ENCODE assay signal across 1 cellular context in the genomic region with DNA sequence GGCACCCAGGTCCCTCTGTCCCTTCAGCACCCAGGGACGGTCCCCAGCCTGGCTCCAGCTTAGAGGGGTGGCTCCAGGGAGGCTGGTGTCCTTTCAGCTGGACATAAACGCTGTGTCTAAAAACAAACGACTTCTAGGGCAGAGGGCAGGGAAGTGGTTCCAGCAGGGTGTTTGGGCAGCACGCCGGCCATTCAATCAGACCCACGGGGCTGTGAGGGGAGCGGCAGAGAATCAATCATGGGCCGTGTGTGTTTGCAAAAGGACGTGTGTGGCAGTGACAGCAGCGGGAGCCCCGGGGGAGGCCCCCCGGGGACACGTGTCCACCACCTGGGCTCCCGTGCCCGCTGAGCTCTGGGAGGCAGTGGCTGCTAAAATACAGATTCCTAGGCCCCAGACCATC.
TF ChIP-seq lines count a peak whose summit lies in the region.

No MANE protein-coding gene starts in this region.

TF ChIP-seq in HepG2, 621 proteins besides CTCF, POLR2A, EP300 and RAD21 (continued from another document):
- no peak for TF ChIP-seq ATM (IDR thresholded peaks at IDR 0.05; ENCODE audit: borderline replicate concordance)
- TF ChIP-seq, protein P1, sequence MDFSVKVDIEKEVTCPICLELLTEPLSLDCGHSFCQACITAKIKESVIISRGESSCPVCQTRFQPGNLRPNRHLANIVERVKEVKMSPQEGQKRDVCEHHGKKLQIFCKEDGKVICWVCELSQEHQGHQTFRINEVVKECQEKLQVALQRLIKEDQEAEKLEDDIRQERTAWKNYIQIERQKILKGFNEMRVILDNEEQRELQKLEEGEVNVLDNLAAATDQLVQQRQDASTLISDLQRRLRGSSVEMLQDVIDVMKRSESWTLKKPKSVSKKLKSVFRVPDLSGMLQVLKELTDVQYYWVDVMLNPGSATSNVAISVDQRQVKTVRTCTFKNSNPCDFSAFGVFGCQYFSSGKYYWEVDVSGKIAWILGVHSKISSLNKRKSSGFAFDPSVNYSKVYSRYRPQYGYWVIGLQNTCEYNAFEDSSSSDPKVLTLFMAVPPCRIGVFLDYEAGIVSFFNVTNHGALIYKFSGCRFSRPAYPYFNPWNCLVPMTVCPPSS (IDR thresholded peaks at IDR 0.05) = no peak
- TF ChIP-seq, protein P2, sequence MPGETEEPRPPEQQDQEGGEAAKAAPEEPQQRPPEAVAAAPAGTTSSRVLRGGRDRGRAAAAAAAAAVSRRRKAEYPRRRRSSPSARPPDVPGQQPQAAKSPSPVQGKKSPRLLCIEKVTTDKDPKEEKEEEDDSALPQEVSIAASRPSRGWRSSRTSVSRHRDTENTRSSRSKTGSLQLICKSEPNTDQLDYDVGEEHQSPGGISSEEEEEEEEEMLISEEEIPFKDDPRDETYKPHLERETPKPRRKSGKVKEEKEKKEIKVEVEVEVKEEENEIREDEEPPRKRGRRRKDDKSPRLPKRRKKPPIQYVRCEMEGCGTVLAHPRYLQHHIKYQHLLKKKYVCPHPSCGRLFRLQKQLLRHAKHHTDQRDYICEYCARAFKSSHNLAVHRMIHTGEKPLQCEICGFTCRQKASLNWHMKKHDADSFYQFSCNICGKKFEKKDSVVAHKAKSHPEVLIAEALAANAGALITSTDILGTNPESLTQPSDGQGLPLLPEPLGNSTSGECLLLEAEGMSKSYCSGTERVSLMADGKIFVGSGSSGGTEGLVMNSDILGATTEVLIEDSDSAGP (CRISPR knock-in tag; IDR thresholded peaks at IDR 0.05; ENCODE audit: borderline replicate concordance) = peak; percentile 33; the same call in 1 of the 2 replicates
- TF ChIP-seq, protein P3, sequence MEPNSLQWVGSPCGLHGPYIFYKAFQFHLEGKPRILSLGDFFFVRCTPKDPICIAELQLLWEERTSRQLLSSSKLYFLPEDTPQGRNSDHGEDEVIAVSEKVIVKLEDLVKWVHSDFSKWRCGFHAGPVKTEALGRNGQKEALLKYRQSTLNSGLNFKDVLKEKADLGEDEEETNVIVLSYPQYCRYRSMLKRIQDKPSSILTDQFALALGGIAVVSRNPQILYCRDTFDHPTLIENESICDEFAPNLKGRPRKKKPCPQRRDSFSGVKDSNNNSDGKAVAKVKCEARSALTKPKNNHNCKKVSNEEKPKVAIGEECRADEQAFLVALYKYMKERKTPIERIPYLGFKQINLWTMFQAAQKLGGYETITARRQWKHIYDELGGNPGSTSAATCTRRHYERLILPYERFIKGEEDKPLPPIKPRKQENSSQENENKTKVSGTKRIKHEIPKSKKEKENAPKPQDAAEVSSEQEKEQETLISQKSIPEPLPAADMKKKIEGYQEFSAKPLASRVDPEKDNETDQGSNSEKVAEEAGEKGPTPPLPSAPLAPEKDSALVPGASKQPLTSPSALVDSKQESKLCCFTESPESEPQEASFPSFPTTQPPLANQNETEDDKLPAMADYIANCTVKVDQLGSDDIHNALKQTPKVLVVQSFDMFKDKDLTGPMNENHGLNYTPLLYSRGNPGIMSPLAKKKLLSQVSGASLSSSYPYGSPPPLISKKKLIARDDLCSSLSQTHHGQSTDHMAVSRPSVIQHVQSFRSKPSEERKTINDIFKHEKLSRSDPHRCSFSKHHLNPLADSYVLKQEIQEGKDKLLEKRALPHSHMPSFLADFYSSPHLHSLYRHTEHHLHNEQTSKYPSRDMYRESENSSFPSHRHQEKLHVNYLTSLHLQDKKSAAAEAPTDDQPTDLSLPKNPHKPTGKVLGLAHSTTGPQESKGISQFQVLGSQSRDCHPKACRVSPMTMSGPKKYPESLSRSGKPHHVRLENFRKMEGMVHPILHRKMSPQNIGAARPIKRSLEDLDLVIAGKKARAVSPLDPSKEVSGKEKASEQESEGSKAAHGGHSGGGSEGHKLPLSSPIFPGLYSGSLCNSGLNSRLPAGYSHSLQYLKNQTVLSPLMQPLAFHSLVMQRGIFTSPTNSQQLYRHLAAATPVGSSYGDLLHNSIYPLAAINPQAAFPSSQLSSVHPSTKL (CRISPR knock-in tag; IDR thresholded peaks at IDR 0.05) = peak; percentile 32; the same call in 1 of the 2 replicates
- TF ChIP-seq SIN3B (IDR thresholded peaks at IDR 0.05; ENCODE audit: low read length) = no peak
- TF ChIP-seq ZNF562 (CRISPR knock-in tag; IDR thresholded peaks at IDR 0.05; ENCODE audit: borderline replicate concordance) = no peak
- TF ChIP-seq CCAR2 (optimal IDR thresholded peaks at IDR 0.05; ENCODE audit: low read depth, low read length) = no peak
- no peak for TF ChIP-seq KDM4B (CRISPR knock-in tag; IDR thresholded peaks at IDR 0.05)
- TF ChIP-seq ZNF17 (CRISPR knock-in tag; IDR thresholded peaks at IDR 0.05) = no peak
- no peak for TF ChIP-seq ZNF20 (CRISPR knock-in tag; IDR thresholded peaks at IDR 0.05)
- TF ChIP-seq CAMTA2 (CRISPR knock-in tag; IDR thresholded peaks at IDR 0.05; ENCODE audit: borderline replicate concordance) = no peak
- no peak for TF ChIP-seq ZKSCAN5 (CRISPR knock-in tag; IDR thresholded peaks at IDR 0.05)
- TF ChIP-seq EEA1 (CRISPR knock-in tag; IDR thresholded peaks at IDR 0.05; ENCODE audit: borderline replicate concordance) = no peak
- TF ChIP-seq, protein P4, sequence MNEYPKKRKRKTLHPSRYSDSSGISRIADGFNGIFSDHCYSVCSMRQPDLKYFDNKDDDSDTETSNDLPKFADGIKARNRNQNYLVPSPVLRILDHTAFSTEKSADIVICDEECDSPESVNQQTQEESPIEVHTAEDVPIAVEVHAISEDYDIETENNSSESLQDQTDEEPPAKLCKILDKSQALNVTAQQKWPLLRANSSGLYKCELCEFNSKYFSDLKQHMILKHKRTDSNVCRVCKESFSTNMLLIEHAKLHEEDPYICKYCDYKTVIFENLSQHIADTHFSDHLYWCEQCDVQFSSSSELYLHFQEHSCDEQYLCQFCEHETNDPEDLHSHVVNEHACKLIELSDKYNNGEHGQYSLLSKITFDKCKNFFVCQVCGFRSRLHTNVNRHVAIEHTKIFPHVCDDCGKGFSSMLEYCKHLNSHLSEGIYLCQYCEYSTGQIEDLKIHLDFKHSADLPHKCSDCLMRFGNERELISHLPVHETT (CRISPR knock-in tag; conservative IDR thresholded peaks at IDR 0.05) = no peak
- no peak for TF ChIP-seq TEAD2 (CRISPR knock-in tag; IDR thresholded peaks at IDR 0.05)
- TF ChIP-seq ZNF256 (CRISPR knock-in tag; conservative IDR thresholded peaks at IDR 0.05) = no peak
- TF ChIP-seq HMG20B (CRISPR knock-in tag; conservative IDR thresholded peaks at IDR 0.05) = no peak
- TF ChIP-seq ZNF510 (CRISPR knock-in tag; IDR thresholded peaks at IDR 0.05; ENCODE audit: low read depth) = no peak
- TF ChIP-seq, protein P5, sequence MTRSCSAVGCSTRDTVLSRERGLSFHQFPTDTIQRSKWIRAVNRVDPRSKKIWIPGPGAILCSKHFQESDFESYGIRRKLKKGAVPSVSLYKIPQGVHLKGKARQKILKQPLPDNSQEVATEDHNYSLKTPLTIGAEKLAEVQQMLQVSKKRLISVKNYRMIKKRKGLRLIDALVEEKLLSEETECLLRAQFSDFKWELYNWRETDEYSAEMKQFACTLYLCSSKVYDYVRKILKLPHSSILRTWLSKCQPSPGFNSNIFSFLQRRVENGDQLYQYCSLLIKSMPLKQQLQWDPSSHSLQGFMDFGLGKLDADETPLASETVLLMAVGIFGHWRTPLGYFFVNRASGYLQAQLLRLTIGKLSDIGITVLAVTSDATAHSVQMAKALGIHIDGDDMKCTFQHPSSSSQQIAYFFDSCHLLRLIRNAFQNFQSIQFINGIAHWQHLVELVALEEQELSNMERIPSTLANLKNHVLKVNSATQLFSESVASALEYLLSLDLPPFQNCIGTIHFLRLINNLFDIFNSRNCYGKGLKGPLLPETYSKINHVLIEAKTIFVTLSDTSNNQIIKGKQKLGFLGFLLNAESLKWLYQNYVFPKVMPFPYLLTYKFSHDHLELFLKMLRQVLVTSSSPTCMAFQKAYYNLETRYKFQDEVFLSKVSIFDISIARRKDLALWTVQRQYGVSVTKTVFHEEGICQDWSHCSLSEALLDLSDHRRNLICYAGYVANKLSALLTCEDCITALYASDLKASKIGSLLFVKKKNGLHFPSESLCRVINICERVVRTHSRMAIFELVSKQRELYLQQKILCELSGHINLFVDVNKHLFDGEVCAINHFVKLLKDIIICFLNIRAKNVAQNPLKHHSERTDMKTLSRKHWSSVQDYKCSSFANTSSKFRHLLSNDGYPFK (CRISPR knock-in tag; IDR thresholded peaks at IDR 0.05; ENCODE audit: borderline replicate concordance) = no peak
- TF ChIP-seq, protein P6, sequence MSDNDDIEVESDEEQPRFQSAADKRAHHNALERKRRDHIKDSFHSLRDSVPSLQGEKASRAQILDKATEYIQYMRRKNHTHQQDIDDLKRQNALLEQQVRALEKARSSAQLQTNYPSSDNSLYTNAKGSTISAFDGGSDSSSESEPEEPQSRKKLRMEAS (IDR thresholded peaks at IDR 0.05) = peak; percentile 50
- TF ChIP-seq NFKB2 (CRISPR knock-in tag; IDR thresholded peaks at IDR 0.05; ENCODE audit: borderline replicate concordance) = no peak
- TF ChIP-seq ARNTL (CRISPR knock-in tag; IDR thresholded peaks at IDR 0.05) = peak; percentile 78
- TF ChIP-seq, protein P7, sequence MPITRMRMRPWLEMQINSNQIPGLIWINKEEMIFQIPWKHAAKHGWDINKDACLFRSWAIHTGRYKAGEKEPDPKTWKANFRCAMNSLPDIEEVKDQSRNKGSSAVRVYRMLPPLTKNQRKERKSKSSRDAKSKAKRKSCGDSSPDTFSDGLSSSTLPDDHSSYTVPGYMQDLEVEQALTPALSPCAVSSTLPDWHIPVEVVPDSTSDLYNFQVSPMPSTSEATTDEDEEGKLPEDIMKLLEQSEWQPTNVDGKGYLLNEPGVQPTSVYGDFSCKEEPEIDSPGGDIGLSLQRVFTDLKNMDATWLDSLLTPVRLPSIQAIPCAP (CRISPR knock-in tag; IDR thresholded peaks at IDR 0.05; ENCODE audit: low read depth) = no peak
- TF ChIP-seq, protein P8, sequence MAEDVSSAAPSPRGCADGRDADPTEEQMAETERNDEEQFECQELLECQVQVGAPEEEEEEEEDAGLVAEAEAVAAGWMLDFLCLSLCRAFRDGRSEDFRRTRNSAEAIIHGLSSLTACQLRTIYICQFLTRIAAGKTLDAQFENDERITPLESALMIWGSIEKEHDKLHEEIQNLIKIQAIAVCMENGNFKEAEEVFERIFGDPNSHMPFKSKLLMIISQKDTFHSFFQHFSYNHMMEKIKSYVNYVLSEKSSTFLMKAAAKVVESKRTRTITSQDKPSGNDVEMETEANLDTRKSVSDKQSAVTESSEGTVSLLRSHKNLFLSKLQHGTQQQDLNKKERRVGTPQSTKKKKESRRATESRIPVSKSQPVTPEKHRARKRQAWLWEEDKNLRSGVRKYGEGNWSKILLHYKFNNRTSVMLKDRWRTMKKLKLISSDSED (CRISPR knock-in tag; IDR thresholded peaks at IDR 0.05) = no peak
- no peak for TF ChIP-seq NFE2L1 (CRISPR knock-in tag; IDR thresholded peaks at IDR 0.05; ENCODE audit: borderline replicate concordance)
- TF ChIP-seq MBD4 (IDR thresholded peaks at IDR 0.05; ENCODE audit: borderline replicate concordance, low read length) = no peak
- TF ChIP-seq, protein P9, sequence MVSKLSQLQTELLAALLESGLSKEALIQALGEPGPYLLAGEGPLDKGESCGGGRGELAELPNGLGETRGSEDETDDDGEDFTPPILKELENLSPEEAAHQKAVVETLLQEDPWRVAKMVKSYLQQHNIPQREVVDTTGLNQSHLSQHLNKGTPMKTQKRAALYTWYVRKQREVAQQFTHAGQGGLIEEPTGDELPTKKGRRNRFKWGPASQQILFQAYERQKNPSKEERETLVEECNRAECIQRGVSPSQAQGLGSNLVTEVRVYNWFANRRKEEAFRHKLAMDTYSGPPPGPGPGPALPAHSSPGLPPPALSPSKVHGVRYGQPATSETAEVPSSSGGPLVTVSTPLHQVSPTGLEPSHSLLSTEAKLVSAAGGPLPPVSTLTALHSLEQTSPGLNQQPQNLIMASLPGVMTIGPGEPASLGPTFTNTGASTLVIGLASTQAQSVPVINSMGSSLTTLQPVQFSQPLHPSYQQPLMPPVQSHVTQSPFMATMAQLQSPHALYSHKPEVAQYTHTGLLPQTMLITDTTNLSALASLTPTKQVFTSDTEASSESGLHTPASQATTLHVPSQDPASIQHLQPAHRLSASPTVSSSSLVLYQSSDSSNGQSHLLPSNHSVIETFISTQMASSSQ (IDR thresholded peaks at IDR 0.05; ENCODE audit: low read depth) = no peak
- TF ChIP-seq, protein P9 (CRISPR knock-in tag; IDR thresholded peaks at IDR 0.05; ENCODE audit: borderline replicate concordance) = no peak
- no peak for TF ChIP-seq ZNF33A (CRISPR knock-in tag; IDR thresholded peaks at IDR 0.05; ENCODE audit: borderline replicate concordance)
- TF ChIP-seq PPARG (CRISPR knock-in tag; conservative IDR thresholded peaks at IDR 0.05) = peak; percentile 57; the same call in 1 of the 2 replicates
- TF ChIP-seq TOPORS (CRISPR knock-in tag; IDR thresholded peaks at IDR 0.05) = no peak
- TF ChIP-seq POLR2AphosphoS5 (IDR thresholded peaks at IDR 0.05; ENCODE audit: low read depth, low read length) = no peak
- TF ChIP-seq ZMAT3 (CRISPR knock-in tag; conservative IDR thresholded peaks at IDR 0.05) = no peak
- TF ChIP-seq ZNF780A (CRISPR knock-in tag; IDR thresholded peaks at IDR 0.05) = peak; percentile 99
- no peak for TF ChIP-seq MAZ (IDR thresholded peaks at IDR 0.05; ENCODE audit: borderline replicate concordance, low read depth, low read length)
- TF ChIP-seq MAZ (CRISPR knock-in tag; IDR thresholded peaks at IDR 0.05; ENCODE audit: low read depth) = no peak
- TF ChIP-seq SNAI1 (CRISPR knock-in tag; IDR thresholded peaks at IDR 0.05; ENCODE audit: borderline replicate concordance) = no peak
- no peak for TF ChIP-seq ZNF446 (CRISPR knock-in tag; IDR thresholded peaks at IDR 0.05)
- TF ChIP-seq GABPB1 (CRISPR knock-in tag; IDR thresholded peaks at IDR 0.05) = peak; percentile 17; the same call in 1 of the 2 replicates
- TF ChIP-seq ZSCAN29 (CRISPR knock-in tag; conservative IDR thresholded peaks at IDR 0.05) = no peak
- no peak for TF ChIP-seq TCF7 (IDR thresholded peaks at IDR 0.05; ENCODE audit: low read depth)
- TF ChIP-seq RARA (CRISPR knock-in tag; IDR thresholded peaks at IDR 0.05) = no peak
- TF ChIP-seq ZFP36 (IDR thresholded peaks at IDR 0.05; ENCODE audit: borderline replicate concordance, low read depth, low read length, partially characterized antibody) = peak; percentile 76
- TF ChIP-seq FOXK1 (CRISPR knock-in tag; IDR thresholded peaks at IDR 0.05; ENCODE audit: borderline replicate concordance, low read depth) = no peak
- no peak for TF ChIP-seq ZNF670 (CRISPR knock-in tag; IDR thresholded peaks at IDR 0.05; ENCODE audit: borderline replicate concordance)
